Comparison of ENCODE assay signal across 1 cellular context in genomic region chr6:157120523-157121232, GRCh38.
TF ChIP-seq lines count a peak whose summit lies in the region.

No MANE protein-coding gene starts in this region.

TF ChIP-seq in endothelial cell of umbilical vein, 7 proteins besides CTCF, POLR2A, EP300 and RAD21 (continued from another document):
- TF ChIP-seq FOS (IDR thresholded peaks at IDR 0.05; ENCODE audit: borderline replicate concordance, insufficient read depth, low read length) (no peak), MYC (IDR thresholded peaks at IDR 0.05; ENCODE audit: low read depth, low read length) (no peak)
